ENCODE assay signal across 27 cellular contexts in genomic region chr2:15557947-15558346, GRCh38. TPM values are rescaled to one million over a fixed set of nuclear protein-coding genes. Genes with fewer than 3 reads are reported as not detected.
DNase-seq lines count a peak whose midpoint lies in the region; ATAC-seq and TF ChIP-seq lines count a peak whose summit lies in the region.
"Had no signal": no experiment of that assay in that cellular context is flagged by ENCODE, and none has a peak within 500 bp of the region (broad histone marks: within the 10 kb centered on the region; RNA-seq: fewer than 3 reads in every experiment).

No MANE protein-coding gene starts in this region.

- H3K9me3 ChIP-seq in spleen: no peaks in the 10 kb centered on the region
- H3K9me3 ChIP-seq: BLaER1, esophagus muscularis mucosa, gastroesophageal sphincter, thoracic aorta had no signal

- CTCF ChIA-PET in RWPE1 (lab: Yijun Ruan, JAX): interaction anchor here (0.6 to 1.0 kb wide), 2 partner anchors 19 to 891 kb away, joined by 3 read pairs; no protein-coding TSS in a partner anchor

- TF ChIP-seq POLR2A in erythroblast (IDR thresholded peaks at IDR 0.05; ENCODE audit: low read length): no peak
- TF ChIP-seq POLR2A in spleen (IDR thresholded peaks at IDR 0.05): no peak

- 31 to 56% (median 51%) methylated on average over 4 of the region's 4 CpGs for WGBS in spleen, 5 donors

- intact Hi-C loops in spleen (cut with DNase I; ENCODE audit: low total_unique reads): no loop called here

- H3K4me3 ChIP-seq in spleen: no peak overlapping the region
- H3K4me3 ChIP-seq: BLaER1, dorsolateral prefrontal cortex, esophagus muscularis mucosa, gastroesophageal sphincter, GM23338, thoracic aorta had no signal

- DNase-seq in A172 (ENCODE audit: low spot score) (peak; percentile 8), KBM-7 (peak; percentile 39), OCI-M1 (lab: John Stamatoyannopoulos, UW) (peak; percentile 80), erythroblast (lab: John Stamatoyannopoulos, UW) (peak; percentile 71 to 74), RWPE1 (ENCODE audit: low spot score) (no peak), mesenteric fat pad (ENCODE audit: low spot score) (no peak), spleen (no peak)
- DNase-seq: activated CD4-positive, alpha-beta T cell treated with anti-CD3 and anti-CD28 coated beads, Interleukin-2, amount 50 U/mL, for 4 hours; activated gamma-delta T cell treated with Interleukin-2 at 50 U/mL for 16 hours; caudate nucleus; dorsolateral prefrontal cortex; KG1; left cardiac atrium; naive thymus-derived CD8-positive, alpha-beta T cell; NCI-H187 treated with DMSO at 0.1 percent for 48 hours; NCI-H524; SHP77 treated with DMSO at 0.1 percent for 48 hours; T-cell had no signal

- H3K36me3 ChIP-seq in spleen: peaks cover 0 to 39% (median 8%) of the 10 kb centered on the region in 6 donors
- H3K36me3 ChIP-seq: thoracic aorta had no signal

- no peak for ATAC-seq in GM21825 (IDR thresholded peaks at IDR 0.05; ENCODE audit: unreplicated experiment)
- ATAC-seq: gastroesophageal sphincter; GM23338; left cardiac atrium; naive thymus-derived CD8-positive, alpha-beta T cell; stimulated activated memory B cell treated with anti-CD40 and anti-IgM and Interleukin-4, amounts not matched to agents 10 μg/mL and 1 μg/mL and 100 μg/mL, for 72 hours; T-cell had no signal

- TF ChIP-seq CTCF in RWPE1 (conservative IDR thresholded peaks at IDR 0.05; ENCODE audit: low read depth) (no peak), spleen (IDR thresholded peaks at IDR 0.05 in 8 of 11, conservative IDR thresholded peaks at IDR 0.05 in 3 of 11) (no peak)

- in situ Hi-C loops in KBM-7 (cut with MboI; ENCODE audit: low pct_unique_long_range_greater_than_20kb, low sequenced_read_pairs): loop anchor here (25.0 kb wide), 1 partner anchor 396 kb away; no protein-coding TSS in a partner anchor

- POLR2A ChIA-PET in RWPE1 (lab: Yijun Ruan, JAX; ENCODE audit: low non-redundant PET): no interaction called here

- H3K4me1 ChIP-seq in spleen: peaks cover 9 to 48% (median 36%) of the 10 kb centered on the region in 6 donors
- H3K4me1 ChIP-seq: parathyroid adenoma had no signal

- H3K27ac ChIP-seq in RWPE1 (no peak overlapping the region), spleen (no peak overlapping the region)
- H3K27ac ChIP-seq: BLaER1, dorsolateral prefrontal cortex, esophagus muscularis mucosa, gastroesophageal sphincter, parathyroid adenoma, thoracic aorta, VCaP had no signal

- H3K27me3 ChIP-seq in spleen (replicated peaks in 1 of 7): no peaks in the 10 kb centered on the region
- H3K27me3 ChIP-seq: BLaER1, dorsolateral prefrontal cortex, esophagus muscularis mucosa, gastroesophageal sphincter had no signal

RNA-seq across cellular contexts. Expression of gene NBAS, which starts 3.2 kb away (rescaled TPM):
- 39.0 and 40.2 TPM in 2 replicates for total RNA-seq in A172 (2014; rRNA removed; shearing (Covaris generic))
- total RNA-seq in mesenteric fat pad (29.7 TPM), spleen (10 to 100 TPM; 38.6 to 49.0 (median 43.8) TPM)
- 10 to 100 TPM; 21.1 to 27.3 (median 24.8) TPM for polyA plus RNA-seq in spleen

RNA-seq across cellular contexts. Expression of gene DDX1, which starts 33.7 kb away (rescaled TPM):
- 112 and 120 TPM in 2 replicates for total RNA-seq in A172 (2014; rRNA removed; shearing (Covaris generic))
- total RNA-seq in mesenteric fat pad (90.9 TPM), spleen (10 to 100 TPM; 45.6 to 62.0 (median 56.5) TPM)
- polyA plus RNA-seq in spleen: 10 to 100 TPM; 32.6 to 47.3 (median 42.5) TPM

Comparison
In these comparisons a context has a peak if more than half of its experiments do, and no peak if none do; other contexts are left out.
1. DNase-seq: peak in A172 (single experiment), KBM-7 (single experiment), OCI-M1 (single experiment) and erythroblast (2 of 2); none in RWPE1 (single experiment), mesenteric fat pad (single experiment) and spleen (single experiment).